Comparison of ENCODE assay signal across 17 cellular contexts in genomic region chr4:2804973-2805501, GRCh38. TPM values are rescaled to one million over a fixed set of nuclear protein-coding genes. Genes with fewer than 3 reads are reported as not detected.
DNase-seq lines count a peak whose midpoint lies in the region; ATAC-seq, FAIRE-seq and TF ChIP-seq lines count a peak whose summit lies in the region.
"Had no signal": no experiment of that assay in that cellular context is flagged by ENCODE, and none has a peak within 500 bp of the region (broad histone marks: within the 10 kb centered on the region; RNA-seq: fewer than 3 reads in every experiment).

No MANE protein-coding gene starts in this region.

- FAIRE-seq in K562 (lab: Jason Lieb, UNC) (no peak), small intestine (lab: Jason Lieb, UNC) (no peak)
- FAIRE-seq: colon had no signal

- CTCF ChIA-PET in HCT116 (lab: Charles Lee) (no interaction called here), K562 (lab: Yijun Ruan, JAX; ENCODE audit: low intra/inter-chr PET ratio) (no interaction called here)

- peaks cover 0 to 1% (median 1%) of the 10 kb centered on the region in 3 donors for H3K27me3 Mint-ChIP-seq in immature natural killer cell (ENCODE audit: low read depth in 3 of 3)

- H3K4me1 Mint-ChIP-seq in immature natural killer cell, result peaks cover 10 to 28% of the 10 kb centered on the region in 2 donors

- TF ChIP-seq CTCF in HCT116 (IDR thresholded peaks at IDR 0.05 in 2 of 3, conservative IDR thresholded peaks at IDR 0.05 in 1 of 3; ENCODE audit: borderline replicate concordance in 1 of 3, insufficient read depth in 1 of 3, low read depth in 2 of 3, low read length in 2 of 3), result no peak
- no peak for TF ChIP-seq CTCF in K562 (IDR thresholded peaks at IDR 0.05 in 2 of 3, conservative IDR thresholded peaks at IDR 0.05 in 1 of 3; ENCODE audit: insufficient read depth in 2 of 3, low read depth in 1 of 3, low read length in 3 of 3)

- H2AFZ ChIP-seq in HCT116 (ENCODE audit: low read depth, low read length, poor library complexity, severe bottlenecking) (no peak overlapping the region), K562 (ENCODE audit: low read depth, low read length) (no peak overlapping the region)

- H3K4me2 ChIP-seq in HCT116 (ENCODE audit: low read length) (0 out of 2 replicates have a peak overlapping the region, but pooled peaks have one; percentile 14), K562 (ENCODE audit: insufficient read depth, low read length) (no peak overlapping the region)

- TF ChIP-seq RAD21 in HCT116 (IDR thresholded peaks at IDR 0.05; ENCODE audit: low read depth) (no peak), K562 (CRISPR knock-in tag; conservative IDR thresholded peaks at IDR 0.05 in 1 of 2, IDR thresholded peaks at IDR 0.05 in 1 of 2) (no peak)

- H3K27ac Mint-ChIP-seq in immature natural killer cell, result peak overlapping the region in 2 of 6 donors; percentile 41 to 81
- H3K27ac Mint-ChIP-seq: HFFc6 had no signal

- H3K9me2 ChIP-seq in HCT116 (ENCODE audit: insufficient read depth), result no peaks in the 10 kb centered on the region

- no peaks in the 10 kb centered on the region for H3K9me3 ChIP-seq in HCT116 (ENCODE audit: control insufficient read depth in 1 of 2, insufficient read depth in 1 of 2, low read depth in 1 of 2, low read length in 2 of 2)
- H3K9me3 ChIP-seq in K562 (replicated peaks; ENCODE audit: control insufficient read depth, insufficient read depth, low read depth, low read length), result no peaks in the 10 kb centered on the region
- no peaks in the 10 kb centered on the region for H3K9me3 ChIP-seq in small intestine (ENCODE audit: control insufficient read depth, low read depth)

- no peaks in the 10 kb centered on the region for H3K9me3 Mint-ChIP-seq in immature natural killer cell
- H3K9me3 Mint-ChIP-seq: HFFc6, neural crest cell had no signal

- ATAC-seq in HCT116 (no peak), K562 (no peak), GM18858 (IDR thresholded peaks at IDR 0.05; ENCODE audit: unreplicated experiment) (no peak), HG03196 (IDR thresholded peaks at IDR 0.05; ENCODE audit: unreplicated experiment) (no peak)

- in situ Hi-C loops in K562 (cut with MboI), result no loop called here

- POLR2A ChIA-PET in HCT116 (lab: Charles Lee), result no interaction called here
- POLR2A ChIA-PET in K562 (lab: Yijun Ruan, JAX), result interaction anchor here (0.6 to 1.1 kb wide), 2 partner anchors 12 kb away, joined by 3 read pairs; partner anchors contain the start of gene SH3BP2

- RAD21 ChIA-PET in HCT116 (lab: Charles Lee; ENCODE audit: low non-redundant PET in 1 of 2, low total read pairs in 2 of 2, uncharacterized antibody in 2 of 2, unreplicated experiment in 2 of 2), result no interaction called here

- H3K9ac ChIP-seq in HCT116 (ENCODE audit: low read length), result no peak overlapping the region
- peak overlapping the region in 1 of 2 experiments; percentile 35; a peak in 1 of 4 replicates for H3K9ac ChIP-seq in K562 (ENCODE audit: insufficient read depth in 1 of 2, low read depth in 2 of 2, low read length in 2 of 2)

- TF ChIP-seq POLR2A in HCT116 (IDR thresholded peaks at IDR 0.05; ENCODE audit: borderline replicate concordance, extremely low read depth, insufficient read depth, insufficient read length) (no peak), K562 (conservative IDR thresholded peaks at IDR 0.05) (no peak)

- peak overlapping the region in 3 of 5 donors; percentile 30 to 73 (median 52) for H3K4me3 Mint-ChIP-seq in immature natural killer cell
- H3K4me3 Mint-ChIP-seq: HFFc6, neural crest cell had no signal

- H3K4me3 ChIP-seq in HCT116 (replicated peaks in 1 of 2; ENCODE audit: low read depth in 1 of 2, low read length in 2 of 2), result no peak overlapping the region
- no peak overlapping the region for H3K4me3 ChIP-seq in K562
- H3K4me3 ChIP-seq in small intestine (ENCODE audit: low read depth in 1 of 2, low read length in 2 of 2), result no peak overlapping the region

- H4K20me1 ChIP-seq in HCT116 (ENCODE audit: insufficient read depth) (no peaks in the 10 kb centered on the region), K562 (replicated peaks; ENCODE audit: control insufficient read depth, insufficient read depth, low read length) (peaks cover 10% of the 10 kb centered on the region; the same call in 1 of the 2 replicates)

- H3K27me3 ChIP-seq in HCT116 (ENCODE audit: insufficient read depth, low read length), result no peaks in the 10 kb centered on the region
- H3K27me3 ChIP-seq in K562 (ENCODE audit: control insufficient read depth in 2 of 2, insufficient read depth in 2 of 2, low read length in 2 of 2), result no peaks in the 10 kb centered on the region
- H3K27me3 ChIP-seq in small intestine (ENCODE audit: control insufficient read depth in 2 of 2, insufficient read depth in 2 of 2, low read length in 2 of 2), result no peaks in the 10 kb centered on the region

- intact Hi-C loops in HCT116 (cut with micrococcal nuclease) (no loop called here), K562 (cut with micrococcal nuclease) (no loop called here)

- peaks cover 0 to 3% (median 0%) of the 10 kb centered on the region in 3 donors for H3K36me3 Mint-ChIP-seq in immature natural killer cell

- no peaks in the 10 kb centered on the region for H3K79me2 ChIP-seq in HCT116 (ENCODE audit: insufficient read depth, low read length)
- no peaks in the 10 kb centered on the region; the same call in 2 of the 3 replicates for H3K79me2 ChIP-seq in K562 (ENCODE audit: control insufficient read depth, insufficient read depth, low read length)

- peaks cover 5% of the 10 kb centered on the region for H3K9me1 ChIP-seq in K562 (ENCODE audit: control insufficient read depth, insufficient read depth, low read length)

- no peak for TF ChIP-seq EP300 in K562 (IDR thresholded peaks at IDR 0.05; ENCODE audit: low read length)

- DNase-seq in HCT116 (ENCODE audit: low read depth, low spot score), result no peak
- DNase-seq in K562 (ENCODE audit: extremely low read depth in 1 of 4, low spot score in 3 of 4), result no peak
- no peak for DNase-seq in immature natural killer cell
- no peak for DNase-seq in small intestine
- DNase-seq in NOMO-1 treated with dmso at 0.1 percent for 144 hours (lab: John Stamatoyannopoulos, UW; ENCODE audit: unreplicated experiment), result no peak
- DNase-seq in NCI-H2107 treated with DMSO at 0.1 percent for 48 hours (lab: John Stamatoyannopoulos, UW; ENCODE audit: unreplicated experiment), result no peak
- DNase-seq: activated CD4-positive, alpha-beta T cell treated with anti-CD3 and anti-CD28 coated beads for 48 hours; activated T-cell treated with anti-CD3 and anti-CD28 coated beads, Interleukin-2, amount 50 U/mL, for 1 hour; AML-193; HFFc6; NCI-H2029 treated with DMSO at 0.1 percent for 48 hours; SIG-M5; T-helper 9 cell had no signal

- H3K27ac ChIP-seq in HCT116 (ENCODE audit: low read depth, low read length) (no peak overlapping the region), K562 (ENCODE audit: extremely low read depth, low read depth, low read length) (no peak overlapping the region), small intestine (ENCODE audit: low read depth in 1 of 2, low read length in 1 of 2) (peak overlapping the region; percentile 70 to 82)

- BruUV-seq in HCT116 (replicated peaks; lab: Mats Ljungman, UMichigan) (no TSS peak), K562 (replicated peaks; lab: Mats Ljungman, UMichigan) (no TSS peak)

- 86% methylated on average over 13 of the region's 13 CpGs for WGBS in K562 (ENCODE audit: insufficient coverage, low coverage, missing lambda C conversion rate)
- 69 to 78% (median 70%) methylated on average over 12 to 13 of the region's 13 CpGs for WGBS in small intestine, 3 donors

- H3K4me1 ChIP-seq in HCT116 (ENCODE audit: control insufficient read depth in 1 of 2, insufficient read depth in 2 of 2, low read length in 2 of 2), result peaks cover 22 to 51% of the 10 kb centered on the region in 2 experiments
- H3K4me1 ChIP-seq in K562 (replicated peaks in 1 of 2; ENCODE audit: control insufficient read depth in 2 of 2, insufficient read depth in 2 of 2, low read length in 2 of 2), result peaks cover 16 to 72% of the 10 kb centered on the region in 2 experiments; a peak in 4 of 5 replicates
- H3K4me1 ChIP-seq in small intestine (ENCODE audit: control insufficient read depth in 2 of 2, insufficient read depth in 1 of 2, low read depth in 1 of 2, low read length in 1 of 2), result peaks cover 12 to 28% of the 10 kb centered on the region in 2 donors

- H3K36me3 ChIP-seq in HCT116 (ENCODE audit: control insufficient read depth in 1 of 2, insufficient read depth in 2 of 2, low read length in 2 of 2) (no peaks in the 10 kb centered on the region), K562 (ENCODE audit: control insufficient read depth, insufficient read depth, low read length) (no peaks in the 10 kb centered on the region), small intestine (ENCODE audit: control insufficient read depth in 2 of 2, insufficient read depth in 2 of 2, low read length in 2 of 2) (no peaks in the 10 kb centered on the region)

RNA-seq across cellular contexts. Expression of gene SH3BP2, which starts 12.2 kb away (rescaled TPM):
- total RNA-seq in HCT116 (2021; ENCODE audit: unreplicated experiment) (52.8 TPM), K562 (2014; rRNA removed) (9.7 and 15.9 TPM in 2 replicates), K562 (2014; rRNA removed; fragmentation: Illumina TruSeq; extraction: Trizol) (3.7 and 3.9 TPM in 2 replicates), K562 (2015; rRNA removed; fragmentation: Illumina TruSeq; extraction: Trizol) (3.5 and 5.6 TPM in 2 replicates), K562 (2021) (10.8 and 16.0 TPM in 2 replicates)
- polyA plus RNA-seq in HCT116 (2012), result 21.4 and 22.2 TPM in 2 replicates
- total RNA-seq in K562 (2011; cell fraction: chromatin; rRNA removed; ENCODE audit: low replicate concordance), result 49.1 and 137 TPM in 2 replicates
- total RNA-seq in K562 (2011; cell fraction: nucleolus; rRNA removed), result 57.9 and 62.0 TPM in 2 replicates
- total RNA-seq in K562 (2011; cell fraction: nucleoplasm; rRNA removed), result 59.4 and 93.7 TPM in 2 replicates
- polyA plus RNA-seq in K562 (2011; rRNA removed) (9.6 and 13.9 TPM in 2 replicates), K562 (2014; fragmentation: Illumina TruSeq; extraction: Trizol) (5.1 and 10.9 TPM in 2 replicates), K562 (2014; fragmentation: Nextera tagmentation; extraction: Ambion mirVana) (under 1 TPM; 0.34 to 0.72 TPM), K562 (2014; rRNA removed) (14.2 and 17.6 TPM in 2 replicates), immature natural killer cell (10 to 100 TPM; 12.6 to 71.0 (median 22.7) TPM), small intestine (10 to 100 TPM in 2 of 3 donors, 1 to 10 TPM in 1; 8.9 to 33.7 (median 13.4) TPM)
- 10.6 and 10.7 TPM in 2 replicates for polyA plus RNA-seq in K562 (2011; cell fraction: cytosol; rRNA removed)
- polyA plus RNA-seq in K562 (2011; cell fraction: nucleus; rRNA removed), result 88.6 and 117 TPM in 2 replicates
- polyA plus RNA-seq in K562 (2012), result 4.4 and 18.7 TPM in 2 replicates
- polyA minus RNA-seq in K562 (2011; rRNA and poly(A)+ RNA removed), result 18.0 and 41.6 TPM in 2 replicates
- 5.7 and 10.8 TPM in 2 replicates for polyA minus RNA-seq in K562 (2011; cell fraction: cytosol; rRNA and poly(A)+ RNA removed)
- polyA minus RNA-seq in K562 (2011; cell fraction: nucleus; rRNA and poly(A)+ RNA removed), result 26.8 and 33.3 TPM in 2 replicates

RNA-seq across cellular contexts. Expression of gene ADD1, which starts 38.6 kb away (rescaled TPM):
- total RNA-seq in HCT116 (2021; ENCODE audit: unreplicated experiment) (139 TPM), K562 (2014; rRNA removed) (104 and 140 TPM in 2 replicates), K562 (2014; rRNA removed; fragmentation: Illumina TruSeq; extraction: Trizol) (67.1 and 80.8 TPM in 2 replicates), K562 (2015; rRNA removed; fragmentation: Illumina TruSeq; extraction: Trizol) (74.0 and 76.9 TPM in 2 replicates), K562 (2021) (145 and 153 TPM in 2 replicates)
- polyA plus RNA-seq in HCT116 (2012), result 99.5 and 110 TPM in 2 replicates
- total RNA-seq in K562 (2011; cell fraction: chromatin; rRNA removed; ENCODE audit: low replicate concordance), result 289 and 338 TPM in 2 replicates
- total RNA-seq in K562 (2011; cell fraction: nucleolus; rRNA removed), result 122 and 133 TPM in 2 replicates
- 186 and 236 TPM in 2 replicates for total RNA-seq in K562 (2011; cell fraction: nucleoplasm; rRNA removed)
- polyA plus RNA-seq in K562 (2011; rRNA removed) (72.4 and 77.0 TPM in 2 replicates), K562 (2014; fragmentation: Illumina TruSeq; extraction: Trizol) (99.7 and 110 TPM in 2 replicates), K562 (2014; fragmentation: Nextera tagmentation; extraction: Ambion mirVana) (10 to 100 TPM; 17.5 to 20.7 TPM), K562 (2014; rRNA removed) (87.7 and 121 TPM in 2 replicates), immature natural killer cell (100 to 1,000 TPM; 207 to 318 (median 314) TPM), small intestine (100 to 1,000 TPM; 158 to 262 (median 180) TPM)
- polyA plus RNA-seq in K562 (2011; cell fraction: cytosol; rRNA removed), result 85.9 and 111 TPM in 2 replicates
- polyA plus RNA-seq in K562 (2011; cell fraction: nucleus; rRNA removed), result 164 and 189 TPM in 2 replicates
- polyA plus RNA-seq in K562 (2012), result 141 and 159 TPM in 2 replicates
- polyA minus RNA-seq in K562 (2011; rRNA and poly(A)+ RNA removed), result 65.9 and 67.4 TPM in 2 replicates
- polyA minus RNA-seq in K562 (2011; cell fraction: cytosol; rRNA and poly(A)+ RNA removed), result 46.7 and 62.1 TPM in 2 replicates
- 57.5 and 58.6 TPM in 2 replicates for polyA minus RNA-seq in K562 (2011; cell fraction: nucleus; rRNA and poly(A)+ RNA removed)

RNA-seq across cellular contexts. Expression of gene TNIP2, which starts 48.9 kb away (rescaled TPM):
- total RNA-seq in HCT116 (2021; ENCODE audit: unreplicated experiment) (41.0 TPM), K562 (2014; rRNA removed) (42.6 and 46.7 TPM in 2 replicates), K562 (2014; rRNA removed; fragmentation: Illumina TruSeq; extraction: Trizol) (11.6 and 13.1 TPM in 2 replicates), K562 (2015; rRNA removed; fragmentation: Illumina TruSeq; extraction: Trizol) (19.5 and 21.9 TPM in 2 replicates), K562 (2021) (32.2 and 35.8 TPM in 2 replicates)
- 44.4 and 46.7 TPM in 2 replicates for polyA plus RNA-seq in HCT116 (2012)
- total RNA-seq in K562 (2011; cell fraction: chromatin; rRNA removed; ENCODE audit: low replicate concordance), result 24.5 and 78.1 TPM in 2 replicates
- total RNA-seq in K562 (2011; cell fraction: nucleolus; rRNA removed), result 49.7 and 54.7 TPM in 2 replicates
- 30.4 and 33.4 TPM in 2 replicates for total RNA-seq in K562 (2011; cell fraction: nucleoplasm; rRNA removed)
- polyA plus RNA-seq in K562 (2011; rRNA removed) (17.5 and 21.8 TPM in 2 replicates), K562 (2014; fragmentation: Illumina TruSeq; extraction: Trizol) (12.1 and 18.3 TPM in 2 replicates), K562 (2014; fragmentation: Nextera tagmentation; extraction: Ambion mirVana) (1 to 10 TPM in 1 of 2 experiments, under 1 TPM in 1; 0.61 to 1.1 TPM), K562 (2014; rRNA removed) (38.1 and 38.2 TPM in 2 replicates), immature natural killer cell (10 to 100 TPM; 35.1 to 43.7 (median 40.2) TPM), small intestine (100 to 1,000 TPM in 1 of 3 donors, 10 to 100 TPM in 2; 50.8 to 109 (median 69.7) TPM)
- polyA plus RNA-seq in K562 (2011; cell fraction: cytosol; rRNA removed), result 16.5 and 28.2 TPM in 2 replicates
- 49.0 and 90.0 TPM in 2 replicates for polyA plus RNA-seq in K562 (2011; cell fraction: nucleus; rRNA removed)
- 30.8 and 32.9 TPM in 2 replicates for polyA plus RNA-seq in K562 (2012)
- 10.0 and 16.8 TPM in 2 replicates for polyA minus RNA-seq in K562 (2011; rRNA and poly(A)+ RNA removed)
- polyA minus RNA-seq in K562 (2011; cell fraction: cytosol; rRNA and poly(A)+ RNA removed), result 13.7 and 14.7 TPM in 2 replicates
- polyA minus RNA-seq in K562 (2011; cell fraction: nucleus; rRNA and poly(A)+ RNA removed), result 16.4 and 17.5 TPM in 2 replicates

Comparison
In these comparisons a context has a peak if more than half of its experiments do, and no peak if none do; other contexts are left out.
1. H3K27ac ChIP-seq: peak in small intestine (2 of 2); none in HCT116 (single experiment) and K562 (single experiment).